8 cellular contexts compared by ENCODE assay signal in the genomic region with DNA sequence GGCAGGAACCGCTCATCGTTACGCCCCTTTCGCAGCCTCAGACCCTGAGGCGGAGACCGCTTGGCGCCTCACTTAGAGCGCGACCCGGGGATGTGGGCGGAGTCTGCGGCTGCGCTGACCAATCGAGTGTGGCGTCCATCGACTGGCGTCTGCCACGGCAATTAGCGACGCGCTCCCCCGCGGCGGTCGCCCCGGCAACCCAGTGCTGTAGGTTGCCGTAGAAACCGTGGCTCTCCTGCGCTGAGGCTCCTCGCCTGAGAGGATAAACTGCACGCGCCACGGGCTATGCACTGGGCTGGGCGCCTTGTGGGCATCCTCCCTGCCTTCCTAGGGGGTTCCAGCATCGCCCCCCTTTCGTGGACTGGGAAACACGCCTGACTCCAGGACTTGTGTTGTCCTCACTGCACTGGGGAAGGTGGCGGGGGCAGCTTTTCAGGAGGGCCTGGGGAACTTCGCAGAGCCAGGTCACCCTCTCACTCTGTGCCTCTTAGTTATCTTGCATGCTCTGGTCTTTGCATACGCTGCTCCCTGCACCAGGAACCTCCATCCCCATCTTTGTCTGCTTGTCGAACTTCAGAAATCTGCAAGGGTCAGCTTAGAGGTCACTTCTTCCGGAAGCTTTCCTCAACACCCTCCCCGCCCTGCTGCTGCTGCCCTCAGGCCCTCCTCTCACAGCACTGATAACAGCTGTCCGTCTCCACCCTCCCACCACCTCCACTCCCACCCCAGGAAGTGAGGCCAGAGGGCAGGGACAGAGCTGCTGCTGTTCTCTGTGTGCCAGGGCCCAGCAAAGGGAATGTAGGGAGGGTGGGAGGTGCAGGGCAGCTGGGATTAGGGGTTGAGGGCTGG. TPM values are rescaled to one million over a fixed set of nuclear protein-coding genes. Genes with fewer than 3 reads are reported as not detected.
DNase-seq lines count a peak whose midpoint lies in the region; ATAC-seq and TF ChIP-seq lines count a peak whose summit lies in the region.

No MANE protein-coding gene starts in this region.

- DNase-seq in NCI-H345 (lab: John Stamatoyannopoulos, UW) (peak; percentile 93), chondrocyte (ENCODE audit: low spot score) (peak; percentile 96), kidney tubule cell (ENCODE audit: low spot score) (peak; percentile 87)
- DNase-seq in activated CD4-positive, alpha-beta T cell treated with anti-CD3 and anti-CD28 coated beads for 36 hours, result peak; percentile 91
- DNase-seq in stimulated activated CD4-positive, alpha-beta T cell treated with anti-CD3 and anti-CD28 coated beads, Interleukin-15, amount 100 ng/mL, for 48 hours (ENCODE audit: low read depth in 2 of 2), result peak; percentile 71 to 86

- H3K4me3 Mint-ChIP-seq in activated CD4-positive, alpha-beta T cell treated with anti-CD3 and anti-CD28 coated beads for 36 hours, result peak overlapping the region; percentile 78
- H3K4me3 Mint-ChIP-seq in chondrocyte (ENCODE audit: unreplicated experiment), result peak overlapping the region; percentile 78

- no peaks in the 10 kb centered on the region for H3K9me3 Mint-ChIP-seq in activated CD4-positive, alpha-beta T cell treated with anti-CD3 and anti-CD28 coated beads for 36 hours (ENCODE audit: low read depth)
- no peaks in the 10 kb centered on the region for H3K9me3 Mint-ChIP-seq in chondrocyte (ENCODE audit: low read depth)

- peak; percentile 71 for ATAC-seq in GM18861 (IDR thresholded peaks at IDR 0.05; ENCODE audit: unreplicated experiment)
- ATAC-seq in HG03175 (IDR thresholded peaks at IDR 0.05; ENCODE audit: unreplicated experiment), result peak; percentile 90
- ATAC-seq in activated CD4-positive, alpha-beta T cell treated with anti-CD3 and anti-CD28 coated beads for 36 hours, result peak; percentile 97

- peaks cover 20% of the 10 kb centered on the region for H3K4me1 Mint-ChIP-seq in activated CD4-positive, alpha-beta T cell treated with anti-CD3 and anti-CD28 coated beads for 36 hours
- peaks cover 29% of the 10 kb centered on the region for H3K4me1 Mint-ChIP-seq in chondrocyte (ENCODE audit: low read depth)

- POLR2A ChIA-PET in activated CD4-positive, alpha-beta T cell treated with anti-CD3 and anti-CD28 coated beads for 36 hours (lab: Charles Lee), result interaction anchor here (0.7 to 1.7 kb wide), 2 partner anchors 12 to 271 kb away, joined by 4 to 5 read pairs; a partner anchor contains a TSS

- CTCF ChIA-PET in activated CD4-positive, alpha-beta T cell treated with anti-CD3 and anti-CD28 coated beads for 36 hours (lab: Charles Lee), result interaction anchor here (0.6 to 1.3 kb wide), 4 partner anchors 27 to 168 kb away, joined by 3 to 4 read pairs (median 4); a partner anchor contains a TSS

- H3K36me3 Mint-ChIP-seq in activated CD4-positive, alpha-beta T cell treated with anti-CD3 and anti-CD28 coated beads for 36 hours (ENCODE audit: low read depth), result no peaks in the 10 kb centered on the region
- peaks cover 2% of the 10 kb centered on the region for H3K36me3 Mint-ChIP-seq in chondrocyte (ENCODE audit: low read depth)

- H3K27ac ChIP-seq in 22Rv1, result peak overlapping the region; percentile 91

- H3K27ac Mint-ChIP-seq in activated CD4-positive, alpha-beta T cell treated with anti-CD3 and anti-CD28 coated beads for 36 hours, result peak overlapping the region; percentile 67
- peak overlapping the region; percentile 82 for H3K27ac Mint-ChIP-seq in chondrocyte (ENCODE audit: unreplicated experiment)

- TF ChIP-seq CTCF in 22Rv1 (IDR thresholded peaks at IDR 0.05), result no peak
- TF ChIP-seq CTCF in chondrocyte (IDR thresholded peaks at IDR 0.05), result no peak

- no peaks in the 10 kb centered on the region for H3K27me3 Mint-ChIP-seq in activated CD4-positive, alpha-beta T cell treated with anti-CD3 and anti-CD28 coated beads for 36 hours
- no peaks in the 10 kb centered on the region for H3K27me3 Mint-ChIP-seq in chondrocyte (ENCODE audit: low read depth)

- intact Hi-C loops in activated CD4-positive, alpha-beta T cell treated with anti-CD3 and anti-CD28 coated beads for 36 hours (cut with DNase I, micrococcal nuclease), result loop anchor here in 1 of 2 experiments (1.0 kb wide), 3 partner anchors 12 to 156 kb away; a partner anchor contains a TSS

RNA-seq across cellular contexts. Expression of a gene that starts 0.5 kb away (rescaled TPM):
- under 1 TPM; 0.18 to 0.25 TPM for total RNA-seq in activated CD4-positive, alpha-beta T cell treated with anti-CD3 and anti-CD28 coated beads for 36 hours
- total RNA-seq in chondrocyte, result 2.1 to 4.9 TPM (median 2.2 TPM) in 3 replicates

RNA-seq across cellular contexts. Expression of a gene that starts 12.5 kb away (rescaled TPM):
- total RNA-seq in activated CD4-positive, alpha-beta T cell treated with anti-CD3 and anti-CD28 coated beads for 36 hours, result 10 to 100 TPM; 25.1 to 27.2 TPM
- 15.7 to 22.5 TPM (median 17.2 TPM) in 3 replicates for total RNA-seq in chondrocyte

RNA-seq across cellular contexts. Expression of a gene that starts 17.9 kb away (rescaled TPM):
- not detected for total RNA-seq in activated CD4-positive, alpha-beta T cell treated with anti-CD3 and anti-CD28 coated beads for 36 hours
- total RNA-seq in chondrocyte, result 0.22 to 0.28 TPM in 2 of 3 replicates, not detected in the other

RNA-seq across cellular contexts. Expression of a gene that starts 31.3 kb away (rescaled TPM):
- total RNA-seq in activated CD4-positive, alpha-beta T cell treated with anti-CD3 and anti-CD28 coated beads for 36 hours, result not detected
- not detected in 3 replicates for total RNA-seq in chondrocyte

RNA-seq across cellular contexts. Expression of a gene that starts 32.3 kb away (rescaled TPM):
- 10 to 100 TPM; 31.9 to 40.5 TPM for total RNA-seq in activated CD4-positive, alpha-beta T cell treated with anti-CD3 and anti-CD28 coated beads for 36 hours
- total RNA-seq in chondrocyte, result 86.4 to 103 TPM (median 87.0 TPM) in 3 replicates

Comparison
In these comparisons a context has a peak if more than half of its experiments do, and no peak if none do; other contexts are left out.
1. Peak in every context shown above with its lines: DNase-seq, ATAC-seq and H3K27ac ChIP-seq.